ENCODE assay signal across 15 cellular contexts in genomic region chr15:78763111-78763795, GRCh38. TPM values are rescaled to one million over a fixed set of nuclear protein-coding genes. Genes with fewer than 3 reads are reported as not detected.
A peak's percentile ranks its signal among the peaks of the same experiment; 100 is the strongest.
DNase-seq lines count a peak whose midpoint lies in the region; ATAC-seq and TF ChIP-seq lines count a peak whose summit lies in the region.
"Had no signal": no experiment of that assay in that cellular context is flagged by ENCODE, and none has a peak within 500 bp of the region (broad histone marks: within the 10 kb centered on the region; RNA-seq: fewer than 3 reads in every experiment).

No MANE protein-coding gene starts in this region.

- DNase-seq in heart left ventricle = peak in 3 of 5 donors; percentile 10 to 25 (median 13)
- no peak for DNase-seq in Right ventricle myocardium superior
- no peak for DNase-seq in activated CD8-positive, alpha-beta T cell treated with anti-CD3 and anti-CD28 coated beads, Interleukin-2, amount 10 ng/mL, durations not matched to agents 7 days and 5 days
- no peak for DNase-seq in mesenchymal stem cell
- peak; percentile 9 to 14 for DNase-seq in uterus
- DNase-seq in NCI-H2227 (lab: John Stamatoyannopoulos, UW; ENCODE audit: unreplicated experiment) = no peak
- DNase-seq: activated T-cell treated with anti-CD3 and anti-CD28 coated beads, Interleukin-2, amount 50 U/mL, for 4 hours; cortex of kidney; NCI-H2107; PC-9; substantia nigra had no signal

- no peak overlapping the region for H2AK5ac ChIP-seq in mesenchymal stem cell (ENCODE audit: low read length, severe bottlenecking)

- H3K36me3 ChIP-seq in heart left ventricle (no peaks in the 10 kb centered on the region), mesenchymal stem cell (ENCODE audit: control insufficient read depth in 1 of 2, insufficient read depth in 2 of 2, low read depth in 1 of 2, low read length in 2 of 2) (peaks cover 0 to 19% of the 10 kb centered on the region in 2 experiments), uterus (no peaks in the 10 kb centered on the region)
- H3K36me3 ChIP-seq: ascending aorta had no signal

- H3K79me1 ChIP-seq in mesenchymal stem cell (replicated peaks; ENCODE audit: low read length, poor library complexity, severe bottlenecking) = no peaks in the 10 kb centered on the region

- H3K4me1 ChIP-seq in heart left ventricle = peaks cover 16 to 50% (median 32%) of the 10 kb centered on the region in 12 donors
- H3K4me1 ChIP-seq in mesenchymal stem cell (ENCODE audit: control insufficient read depth, insufficient read depth, low read depth, low read length) = peaks cover 38% of the 10 kb centered on the region
- H3K4me1 ChIP-seq in uterus = peaks cover 0 to 9% of the 10 kb centered on the region in 2 donors

- no peak overlapping the region for H3K23ac ChIP-seq in mesenchymal stem cell (ENCODE audit: low read length in 2 of 2)

- H3K4me1 Mint-ChIP-seq in activated CD8-positive, alpha-beta T cell treated with anti-CD3 and anti-CD28 coated beads, Interleukin-2, amount 10 ng/mL, durations not matched to agents 7 days and 5 days (ENCODE audit: low read depth) = peaks cover 27% of the 10 kb centered on the region

- no peaks in the 10 kb centered on the region for H3K27me3 ChIP-seq in heart left ventricle
- no peaks in the 10 kb centered on the region for H3K27me3 ChIP-seq in mesenchymal stem cell (ENCODE audit: control insufficient read depth in 1 of 2, insufficient read depth in 1 of 2, low read length in 2 of 2)
- no peaks in the 10 kb centered on the region for H3K27me3 ChIP-seq in uterus
- H3K27me3 ChIP-seq: ascending aorta had no signal

- no peak overlapping the region for H3K4ac ChIP-seq in mesenchymal stem cell (ENCODE audit: low read depth in 1 of 2, low read length in 2 of 2)

- H2BK120ac ChIP-seq in mesenchymal stem cell (ENCODE audit: low read depth, low read length) = no peak overlapping the region

- H3K9me3 Mint-ChIP-seq in activated CD8-positive, alpha-beta T cell treated with anti-CD3 and anti-CD28 coated beads, Interleukin-2, amount 10 ng/mL, durations not matched to agents 7 days and 5 days (ENCODE audit: insufficient read depth) = no peaks in the 10 kb centered on the region
- H3K9me3 Mint-ChIP-seq: activated T-cell treated with anti-CD3 and anti-CD28 coated beads, Interleukin-2, amount 50 U/mL, for 4 hours; IgD-negative memory B cell had no signal

- no peaks in the 10 kb centered on the region for H3K36me3 Mint-ChIP-seq in activated CD8-positive, alpha-beta T cell treated with anti-CD3 and anti-CD28 coated beads, Interleukin-2, amount 10 ng/mL, durations not matched to agents 7 days and 5 days (ENCODE audit: low read depth)
- H3K36me3 Mint-ChIP-seq: IgD-negative memory B cell had no signal

- no peak for ATAC-seq in heart left ventricle
- ATAC-seq in Right ventricle myocardium superior (ENCODE audit: poor library complexity) = no peak
- ATAC-seq in activated CD8-positive, alpha-beta T cell treated with anti-CD3 and anti-CD28 coated beads, Interleukin-2, amount 10 ng/mL, durations not matched to agents 7 days and 5 days = no peak
- ATAC-seq in HG02884 (IDR thresholded peaks at IDR 0.05; ENCODE audit: unreplicated experiment) = no peak
- ATAC-seq: activated T-cell treated with anti-CD3 and anti-CD28 coated beads, Interleukin-2, amount 50 U/mL, for 4 hours; mucosa of descending colon had no signal

- H3K27me3 Mint-ChIP-seq in activated CD8-positive, alpha-beta T cell treated with anti-CD3 and anti-CD28 coated beads, Interleukin-2, amount 10 ng/mL, durations not matched to agents 7 days and 5 days (ENCODE audit: low read depth) = no peaks in the 10 kb centered on the region
- H3K27me3 Mint-ChIP-seq: IgD-negative memory B cell had no signal

- 91 to 96% (median 95%) methylated on average over 17 to 23 of the region's 23 CpGs for whole genome bisulfite sequencing in heart left ventricle, 4 donors
- WGBS in mesenchymal stem cell = 93% methylated on average over 20 of the region's 23 CpGs

- intact Hi-C loops in heart left ventricle (cut with DNase I) (loop anchor here in 3 of 10 donors (5.0 to 10.0 kb wide), 4 partner anchors 44 to 112 kb away; partner anchors contain the start of genes ADAMTS7 (in 2 of the 3) and MORF4L1 (in 1 of the 3)), Right ventricle myocardium superior (cut with DNase I) (no loop called here), uterus (cut with DNase I; ENCODE audit: low total_unique reads) (no loop called here)

- H4K91ac ChIP-seq in mesenchymal stem cell (ENCODE audit: low read length) = peak overlapping the region; percentile 50

- H4K8ac ChIP-seq in mesenchymal stem cell (ENCODE audit: low read length) = no peak overlapping the region

- TF ChIP-seq POLR2A in heart left ventricle (IDR thresholded peaks at IDR 0.05) (no peak), uterus (IDR thresholded peaks at IDR 0.05) (no peak)

- H3K4me3 ChIP-seq in heart left ventricle (no peak overlapping the region), mesenchymal stem cell (ENCODE audit: insufficient read depth in 1 of 2, low read depth in 1 of 2, low read length in 2 of 2) (no peak overlapping the region), uterus (no peak overlapping the region)
- H3K4me3 ChIP-seq: ascending aorta, mucosa of descending colon, PC-9 had no signal

- peak overlapping the region; percentile 74 for H3K27ac Mint-ChIP-seq in activated CD8-positive, alpha-beta T cell treated with anti-CD3 and anti-CD28 coated beads, Interleukin-2, amount 10 ng/mL, durations not matched to agents 7 days and 5 days

- no peak overlapping the region for H2BK12ac ChIP-seq in mesenchymal stem cell (ENCODE audit: low read length in 2 of 2)

- no peaks in the 10 kb centered on the region for H3K9me3 ChIP-seq in heart left ventricle
- H3K9me3 ChIP-seq in mesenchymal stem cell (ENCODE audit: control insufficient read depth, low read length) = no peaks in the 10 kb centered on the region
- H3K9me3 ChIP-seq in uterus = no peaks in the 10 kb centered on the region
- H3K9me3 ChIP-seq: ascending aorta, mucosa of descending colon had no signal

- no peak overlapping the region for H3K18ac ChIP-seq in mesenchymal stem cell (ENCODE audit: low read depth in 1 of 2, low read length in 2 of 2)

- no peak overlapping the region for H2BK5ac ChIP-seq in mesenchymal stem cell (ENCODE audit: low read depth, low read length, poor library complexity, severe bottlenecking)

- no peak overlapping the region for H3K4me2 ChIP-seq in mesenchymal stem cell (ENCODE audit: low read length, poor library complexity, severe bottlenecking)
- H3K4me2 ChIP-seq: PC-9 had no signal

- no peak overlapping the region for H3K9ac ChIP-seq in mesenchymal stem cell (ENCODE audit: low read length)

- H2AFZ ChIP-seq in mesenchymal stem cell (ENCODE audit: low read depth, low read length) = no peak overlapping the region
- H2AFZ ChIP-seq: PC-9 had no signal

- no peak overlapping the region for H3K4me3 Mint-ChIP-seq in activated CD8-positive, alpha-beta T cell treated with anti-CD3 and anti-CD28 coated beads, Interleukin-2, amount 10 ng/mL, durations not matched to agents 7 days and 5 days
- H3K4me3 Mint-ChIP-seq: activated T-cell treated with anti-CD3 and anti-CD28 coated beads, Interleukin-2, amount 50 U/mL, for 4 hours had no signal

- POLR2A ChIA-PET in activated CD8-positive, alpha-beta T cell treated with anti-CD3 and anti-CD28 coated beads, Interleukin-2, amount 10 ng/mL, durations not matched to agents 7 days and 5 days (lab: Charles Lee) = no interaction called here

- no peak overlapping the region for H3K14ac ChIP-seq in mesenchymal stem cell (ENCODE audit: low read length in 2 of 2)

- CTCF ChIA-PET in activated CD8-positive, alpha-beta T cell treated with anti-CD3 and anti-CD28 coated beads, Interleukin-2, amount 10 ng/mL, durations not matched to agents 7 days and 5 days (lab: Charles Lee) = no interaction called here

- no peak overlapping the region for H2BK15ac ChIP-seq in mesenchymal stem cell (ENCODE audit: low read depth, poor library complexity, severe bottlenecking)

- TF ChIP-seq CTCF in heart left ventricle (IDR thresholded peaks at IDR 0.05) (no peak), uterus (IDR thresholded peaks at IDR 0.05) (no peak)

- H3K27ac ChIP-seq in heart left ventricle (no peak overlapping the region), mesenchymal stem cell (ENCODE audit: low read length, poor library complexity, severe bottlenecking) (no peak overlapping the region), uterus (no peak overlapping the region)
- H3K27ac ChIP-seq: ascending aorta, PC-9 had no signal

RNA-seq across cellular contexts. Expression of gene ADAMTS7, which starts 48.0 kb away (rescaled TPM):
- total RNA-seq in heart left ventricle = 10 to 100 TPM in 6 of 9 donors, 1 to 10 TPM in 3; 8.0 to 29.9 (median 13.9) TPM
- polyA plus RNA-seq in heart left ventricle = 10 to 100 TPM in 1 of 2 donors, 1 to 10 TPM in 1; 5.0 to 18.6 TPM
- total RNA-seq in Right ventricle myocardium superior = 31.0 TPM
- total RNA-seq in activated CD8-positive, alpha-beta T cell treated with anti-CD3 and anti-CD28 coated beads, Interleukin-2, amount 10 ng/mL, durations not matched to agents 7 days and 5 days = not detected
- 14.1 TPM for polyA plus RNA-seq in mesenchymal stem cell (2013, experiment 1 of 2)
- 13.0 TPM for polyA plus RNA-seq in mesenchymal stem cell (2013, experiment 2 of 2)
- 10 to 100 TPM in 2 of 4 donors, 1 to 10 TPM in 1, under 1 TPM in 1; 0.29 to 21.4 (median 7.5) TPM for total RNA-seq in uterus

Comparison
In these comparisons a context has a peak if more than half of its experiments do, and no peak if none do; other contexts are left out.
1. DNase-seq: peak in heart left ventricle (3 of 5) and uterus (2 of 2); none in Right ventricle myocardium superior (single experiment), activated CD8-positive, alpha-beta T cell treated with anti-CD3 and anti-CD28 coated beads, Interleukin-2, amount 10 ng/mL, durations not matched to agents 7 days and 5 days (single experiment), mesenchymal stem cell (single experiment) and NCI-H2227 (single experiment).